In the genomic region with DNA sequence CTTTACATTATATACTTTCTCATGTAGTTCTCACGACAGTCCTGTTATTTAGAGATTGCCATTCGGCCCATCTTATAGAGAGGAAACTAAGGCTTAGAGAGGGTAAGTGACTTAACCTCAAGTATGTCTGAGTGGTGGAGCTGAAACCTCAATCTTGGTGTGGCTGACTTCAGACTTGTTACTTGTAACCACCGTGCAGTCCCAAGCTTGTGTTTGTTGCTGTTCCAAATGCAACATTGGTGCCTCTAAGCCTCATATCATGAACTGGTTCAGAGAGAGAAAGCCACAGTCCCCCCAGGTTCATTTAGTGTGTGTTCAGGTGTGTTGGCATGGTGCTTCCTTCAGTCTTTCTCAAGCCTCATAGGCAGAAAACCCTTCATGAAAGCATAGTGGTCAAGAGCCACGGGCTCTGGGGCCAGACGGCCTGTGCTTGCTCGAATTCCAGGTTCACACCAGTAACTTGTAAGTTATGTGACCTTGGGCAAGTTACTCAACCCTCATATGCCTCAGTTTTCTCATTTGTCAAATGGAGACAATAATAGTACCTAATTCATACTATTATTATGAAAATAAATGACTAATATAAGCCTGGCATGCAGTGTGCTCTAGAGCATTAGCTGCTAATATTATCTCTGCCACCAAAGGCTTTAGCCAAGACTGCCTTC, we compare ENCODE assay signal across 9 cellular contexts. TPM values are rescaled to one million over a fixed set of nuclear protein-coding genes. Genes with fewer than 3 reads are reported as not detected.
DNase-seq lines count a peak whose midpoint lies in the region; ATAC-seq, FAIRE-seq and TF ChIP-seq lines count a peak whose summit lies in the region.
"Had no signal": no experiment of that assay in that cellular context is flagged by ENCODE, and none has a peak within 500 bp of the region (broad histone marks: within the 10 kb centered on the region; RNA-seq: fewer than 3 reads in every experiment).

No MANE protein-coding gene starts in this region.

- 64 to 79% (median 72%) methylated on average over 6 of the region's 6 CpGs for WGBS in ovary, 3 donors

- H3K4me1 ChIP-seq in ovary (ENCODE audit: insufficient read depth): no peaks in the 10 kb centered on the region

- FAIRE-seq in GM12891 (lab: Jason Lieb, UNC): peak; percentile 97

- no peak for TF ChIP-seq EP300 in ovary (IDR thresholded peaks at IDR 0.05)

- DNase-seq in GM12891 (ENCODE audit: insufficient read length, low spot score) (peak; percentile 32), NCI-H1092 treated with DMSO at 0.1 percent for 48 hours (lab: John Stamatoyannopoulos, UW) (no peak), NCI-H2196 treated with DMSO at 0.1 percent for 48 hours (lab: John Stamatoyannopoulos, UW; ENCODE audit: unreplicated experiment) (no peak), ovary (no peak)
- no peak for DNase-seq in activated effector memory CD4-positive, alpha-beta T cell treated with Interleukin-2 at 50 U/mL for 16 hours
- DNase-seq: NCI-H1417 treated with DMSO at 0.1 percent for 48 hours had no signal

- intact Hi-C loops in ovary (cut with DNase I): no loop called here

- no peaks in the 10 kb centered on the region for H3K27me3 ChIP-seq in ovary

- no peak for TF ChIP-seq POLR2A in GM12891 (IDR thresholded peaks at IDR 0.05; ENCODE audit: low read depth, low read length)
- TF ChIP-seq POLR2A in ovary (IDR thresholded peaks at IDR 0.05): no peak

- no peak for TF ChIP-seq CTCF in ovary (IDR thresholded peaks at IDR 0.05)

- H3K4me3 ChIP-seq in ovary: no peak overlapping the region

- H3K27ac ChIP-seq in cingulate gyrus (ENCODE audit: low read depth, low read length) (peak overlapping the region; percentile 32), ovary (no peak overlapping the region)

- no peaks in the 10 kb centered on the region for H3K9me3 ChIP-seq in ovary

- H3K36me3 ChIP-seq in ovary: no peaks in the 10 kb centered on the region

- ATAC-seq in GM21390 (IDR thresholded peaks at IDR 0.05; ENCODE audit: unreplicated experiment): peak; percentile 80
- peak; percentile 78 for ATAC-seq in HG03460 (IDR thresholded peaks at IDR 0.05; ENCODE audit: unreplicated experiment)

TF ChIP-seq in GM12891, 5 proteins besides CTCF, POLR2A, EP300 and RAD21:
- TF ChIP-seq SPI1 (IDR thresholded peaks at IDR 0.05; ENCODE audit: low read depth, low read length): no peak
- TF ChIP-seq TAF1 (IDR thresholded peaks at IDR 0.05; ENCODE audit: low read depth, low read length): no peak
- peak; percentile 26; the same call in 1 of the 2 replicates for TF ChIP-seq POU2F2 (IDR thresholded peaks at IDR 0.05; ENCODE audit: low read depth, low read length)
- no peak; the same call in 1 of the 2 replicates for TF ChIP-seq POLR2AphosphoS5 (IDR thresholded peaks at IDR 0.05; ENCODE audit: low read depth, low read length)

RNA-seq across cellular contexts. Expression of a gene that starts 39.9 kb away (rescaled TPM):
- polyA plus RNA-seq in GM12891 (2012; ENCODE audit: low read depth, missing spikeins): 6.2 TPM
- 100 to 1,000 TPM in 1 of 7 donors, 10 to 100 TPM in 2, 1 to 10 TPM in 4; 1.1 to 118 (median 9.1) TPM for total RNA-seq in ovary
- 10 to 100 TPM in 1 of 2 donors, 1 to 10 TPM in 1; 1.1 to 10.5 TPM for polyA plus RNA-seq in ovary
